Comparison of ENCODE assay signal across 9 cellular contexts in the genomic region with DNA sequence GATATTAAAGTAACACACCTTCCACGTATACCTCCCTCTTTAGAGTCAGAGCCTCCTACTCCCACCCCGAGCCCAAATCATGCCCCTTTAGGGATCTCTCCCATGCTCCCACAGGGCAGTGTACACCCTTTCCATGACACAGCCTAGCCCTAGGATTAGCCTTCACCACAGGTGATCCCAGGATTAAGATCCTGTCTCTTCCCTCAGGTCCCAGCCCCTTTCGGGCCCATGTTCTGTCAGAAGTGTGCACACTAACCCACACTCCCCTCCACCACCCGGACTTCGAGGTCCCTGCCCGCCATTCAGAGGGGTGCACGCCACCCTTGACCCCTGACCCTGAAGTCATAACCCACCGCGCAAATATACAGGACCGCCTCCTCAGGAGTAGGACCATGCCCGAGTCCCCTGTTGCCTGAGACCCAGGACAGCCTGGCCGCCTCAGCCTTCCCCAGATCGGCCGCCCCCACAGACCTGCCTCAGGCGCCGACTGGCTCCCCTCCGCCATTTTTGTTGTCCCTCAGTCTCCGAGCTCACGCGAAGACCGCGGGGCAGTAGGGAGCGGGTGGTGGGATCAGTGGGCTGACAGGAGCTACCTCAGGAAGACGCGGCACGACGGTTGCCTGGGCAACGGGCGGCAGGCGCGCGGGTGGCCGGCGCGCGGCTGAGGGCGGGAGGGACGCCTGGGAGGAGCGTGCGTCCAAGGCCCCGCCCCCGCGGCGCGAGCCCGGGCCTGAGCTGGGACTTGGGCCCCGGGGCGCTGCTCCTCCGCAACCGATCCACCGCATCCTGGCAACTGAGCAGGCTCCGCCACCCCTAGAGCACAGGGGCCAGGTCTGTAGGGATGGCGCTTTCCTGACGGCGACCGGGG. TPM values are rescaled to one million over a fixed set of nuclear protein-coding genes. Genes with fewer than 3 reads are reported as not detected.
A peak's percentile ranks its signal among the peaks of the same experiment; 100 is the strongest.
DNase-seq lines count a peak whose midpoint lies in the region; ATAC-seq and TF ChIP-seq lines count a peak whose summit lies in the region.
"Had no signal": no experiment of that assay in that cellular context is flagged by ENCODE, and none has a peak within 500 bp of the region (broad histone marks: within the 10 kb centered on the region; RNA-seq: fewer than 3 reads in every experiment).

Gene AGBL4, minus strand, starts transcription at position 663 of the 868 bp plus-strand sequence.

- peak within 1 kb of the TSS; percentile 83 for H3K4me3 ChIP-seq in adipocyte (ENCODE audit: low read length)
- peak within 1 kb of the TSS; percentile 33 to 39 for H3K4me3 ChIP-seq in prostate gland

- H3K27ac ChIP-seq in prostate gland = no peak within 1 kb of the TSS

- DNase-seq in DMS79 (lab: John Stamatoyannopoulos, UW) (peak; percentile 65), NCI-H1436 treated with DMSO at 0.1 percent for 48 hours (lab: John Stamatoyannopoulos, UW) (peak; percentile 44), adipocyte (ENCODE audit: low read depth) (no peak), left ventricle myocardium superior (peak; percentile 80), prostate gland (ENCODE audit: low spot score) (peak; percentile 29), NOMO-1 treated with DMSO at 0.1 percent for 48 hours (lab: John Stamatoyannopoulos, UW; ENCODE audit: unreplicated experiment) (no peak)

- H3K4me1 ChIP-seq in adipocyte (ENCODE audit: control insufficient read depth, insufficient read depth, low read length) = no peaks in the 10 kb centered on the region
- H3K4me1 ChIP-seq in prostate gland (replicated peaks) = no peaks in the 10 kb centered on the region

- 6% methylated on average over 53 of the region's 56 CpGs for WGBS in prostate gland

- no peaks in the 10 kb centered on the region for H3K9me3 ChIP-seq in adipocyte (ENCODE audit: control insufficient read depth, low read length)
- H3K9me3 ChIP-seq in prostate gland = no peaks in the 10 kb centered on the region

- no peak for TF ChIP-seq CTCF in prostate gland (IDR thresholded peaks at IDR 0.05)

- TF ChIP-seq POLR2A in prostate gland (IDR thresholded peaks at IDR 0.05) = no peak

- peaks cover 9% of the 10 kb centered on the region for H3K27me3 ChIP-seq in adipocyte (replicated peaks; ENCODE audit: control insufficient read depth, insufficient read depth, low read length)
- no peaks in the 10 kb centered on the region for H3K27me3 ChIP-seq in prostate gland (replicated peaks; ENCODE audit: insufficient read depth)

- intact Hi-C loops in left ventricle myocardium superior (cut with micrococcal nuclease) = no loop called here
- intact Hi-C loops in prostate gland (cut with DNase I) = no loop called here

- H3K36me3 ChIP-seq in adipocyte (ENCODE audit: control insufficient read depth, insufficient read depth, low read length, severe bottlenecking) = no peaks in the 10 kb centered on the region
- H3K36me3 ChIP-seq in prostate gland = no peaks in the 10 kb centered on the region

- ATAC-seq in left ventricle myocardium superior = peak; percentile 97
- no peak for ATAC-seq in GM19467 (IDR thresholded peaks at IDR 0.05; ENCODE audit: unreplicated experiment)
- no peak for ATAC-seq in GM21723 (IDR thresholded peaks at IDR 0.05; ENCODE audit: unreplicated experiment)

- peak within 1 kb of the TSS; percentile 59 for H3K9ac ChIP-seq in adipocyte (ENCODE audit: low read length)

RNA-seq across cellular contexts. Expression of gene AGBL4, which starts in this region (rescaled TPM):
- total RNA-seq in left ventricle myocardium superior = 0.50 TPM
- total RNA-seq in prostate gland = 1 to 10 TPM in 1 of 2 donors, under 1 TPM in 1; 0.82 to 2.7 TPM
- total RNA-seq: myocyte had no signal

Comparison
In these comparisons a context has a peak if more than half of its experiments do, and no peak if none do; other contexts are left out.
1. Peak in DNase-seq and ATAC-seq in left ventricle myocardium superior; RNA of the gene not detected or under 1 TPM.
2. DNase-seq: peak in DMS79 (single experiment), NCI-H1436 treated with DMSO at 0.1 percent for 48 hours (single experiment) and prostate gland (single experiment); none in adipocyte (single experiment) and NOMO-1 treated with DMSO at 0.1 percent for 48 hours (single experiment).